Comparison of ENCODE assay signal across 1 cellular context in genomic region chr20:44521484-44522481, GRCh38.
TF ChIP-seq lines count a peak whose summit lies in the region.

TSS of gene SERINC3 (minus strand) at chr20:44522070. CDS start at chr20:44521951, 119 bp downstream.

TF ChIP-seq in GM23338, 12 proteins besides CTCF, POLR2A, EP300 and RAD21 (continued from another document):
- no peak for TF ChIP-seq ZNF462 (CRISPR knock-in tag; IDR thresholded peaks at IDR 0.05)
- no peak for TF ChIP-seq EZH2 (IDR thresholded peaks at IDR 0.05; ENCODE audit: low read depth, unreplicated experiment)
TF ChIP-seq in GM23338: peak in this region for 3.
